In genomic region chr10:83562381-83562780, GRCh38 we compare ENCODE assay signal across 22 cellular contexts.
DNase-seq lines count a peak whose midpoint lies in the region; ATAC-seq and TF ChIP-seq lines count a peak whose summit lies in the region.
"Had no signal": no experiment of that assay in that cellular context is flagged by ENCODE, and none has a peak within 500 bp of the region (broad histone marks: within the 10 kb centered on the region; RNA-seq: fewer than 3 reads in every experiment).

No MANE protein-coding gene starts in this region.

- H3K4me3 ChIP-seq in NB4 (ENCODE audit: low read depth, low read length) (no peak overlapping the region), fibroblast of pulmonary artery (replicated peaks; ENCODE audit: low read depth, low read length) (no peak overlapping the region), retinal pigment epithelial cell (ENCODE audit: low read length) (no peak overlapping the region)
- no peak overlapping the region for H3K4me3 ChIP-seq in naive thymus-derived CD4-positive, alpha-beta T cell (ENCODE audit: low read length)
- H3K4me3 ChIP-seq: K562, Peyer's patch had no signal

- no peak overlapping the region for H3K27ac ChIP-seq in naive thymus-derived CD4-positive, alpha-beta T cell (ENCODE audit: low read depth, low read length)
- H3K27ac ChIP-seq: HL-60, Peyer's patch had no signal

- no peaks in the 10 kb centered on the region for H3K27me3 ChIP-seq in naive thymus-derived CD4-positive, alpha-beta T cell (ENCODE audit: control insufficient read depth in 2 of 2, insufficient read depth in 2 of 2, low read length in 2 of 2)
- H3K27me3 ChIP-seq: Peyer's patch had no signal

- no peak for TF ChIP-seq CTCF in NB4 (IDR thresholded peaks at IDR 0.05; ENCODE audit: low read depth, low read length)
- peak; percentile 13 for TF ChIP-seq CTCF in fibroblast of pulmonary artery (IDR thresholded peaks at IDR 0.05; ENCODE audit: low read length, missing control alignments)
- TF ChIP-seq CTCF in retinal pigment epithelial cell (conservative IDR thresholded peaks at IDR 0.05; ENCODE audit: low read depth, low read length): peak; percentile 20

- peak; percentile 1 for DNase-seq in DMS 273 (lab: John Stamatoyannopoulos, UW; ENCODE audit: unreplicated experiment)
- DNase-seq in DMS 273 treated with DMSO at 0.1 percent for 48 hours (lab: John Stamatoyannopoulos, UW): no peak
- DNase-seq in NB4 (ENCODE audit: low read depth): peak; percentile 4
- no peak for DNase-seq in fibroblast of pulmonary artery (ENCODE audit: low read depth)
- DNase-seq in retinal pigment epithelial cell (ENCODE audit: low read depth): no peak
- no peak for DNase-seq in AML-193 (lab: John Stamatoyannopoulos, UW)
- no peak for DNase-seq in naive thymus-derived CD4-positive, alpha-beta T cell
- DNase-seq: 8988T, C1 segment of cervical spinal cord, COR-L47, DMS79, NCI-H1048, NCI-H187, NCI-H446 treated with DMSO at 0.1 percent for 48 hours, NCI-H774, Peyer's patch, Right ventricle myocardium superior had no signal

- no peaks in the 10 kb centered on the region for H3K36me3 ChIP-seq in naive thymus-derived CD4-positive, alpha-beta T cell (ENCODE audit: control insufficient read depth in 2 of 3, insufficient read depth in 3 of 3, low read length in 3 of 3)
- H3K36me3 ChIP-seq: Peyer's patch had no signal

- intact Hi-C loops in naive thymus-derived CD4-positive, alpha-beta T cell (cut with micrococcal nuclease): no loop called here

- H3K4me3 Mint-ChIP-seq in naive thymus-derived CD4-positive, alpha-beta T cell: no peak overlapping the region

- H3K27ac Mint-ChIP-seq in naive thymus-derived CD4-positive, alpha-beta T cell: no peak overlapping the region

- peaks cover 0 to 1% (median 0%) of the 10 kb centered on the region in 7 donors for H3K4me1 Mint-ChIP-seq in naive thymus-derived CD4-positive, alpha-beta T cell

- no peaks in the 10 kb centered on the region for H3K9me3 ChIP-seq in naive thymus-derived CD4-positive, alpha-beta T cell (ENCODE audit: control insufficient read depth in 2 of 3, low read length in 3 of 3)
- H3K9me3 ChIP-seq: Peyer's patch had no signal

- H3K36me3 Mint-ChIP-seq in naive thymus-derived CD4-positive, alpha-beta T cell: no peaks in the 10 kb centered on the region

- CTCF ChIA-PET in naive thymus-derived CD4-positive, alpha-beta T cell (lab: Charles Lee): no interaction called here

- no peak for ATAC-seq in HG02870 (IDR thresholded peaks at IDR 0.05; ENCODE audit: unreplicated experiment)
- ATAC-seq in naive thymus-derived CD4-positive, alpha-beta T cell: no peak
- ATAC-seq: HCT116, K562, SK-N-SH treated with all-trans-retinoic acid at 6 μM for 48 hours had no signal

- no peaks in the 10 kb centered on the region for H3K4me1 ChIP-seq in naive thymus-derived CD4-positive, alpha-beta T cell (ENCODE audit: control insufficient read depth in 2 of 2, insufficient read depth in 2 of 2, low read length in 2 of 2)
- H3K4me1 ChIP-seq: Peyer's patch had no signal

- H3K27me3 Mint-ChIP-seq in naive thymus-derived CD4-positive, alpha-beta T cell: no peaks in the 10 kb centered on the region

- POLR2A ChIA-PET in naive thymus-derived CD4-positive, alpha-beta T cell (lab: Charles Lee): no interaction called here

- H3K9me3 Mint-ChIP-seq in naive thymus-derived CD4-positive, alpha-beta T cell: peaks cover 0 to 18% (median 6%) of the 10 kb centered on the region in 11 donors

- TF ChIP-seq POLR2A in NB4 (IDR thresholded peaks at IDR 0.05; ENCODE audit: extremely low read depth, insufficient read length): no peak

Comparison
In these comparisons a context has a peak if more than half of its experiments do, and no peak if none do; other contexts are left out.
1. DNase-seq: peak in DMS 273 (single experiment) and NB4 (single experiment); none in DMS 273 treated with DMSO at 0.1 percent for 48 hours (single experiment), fibroblast of pulmonary artery (single experiment), retinal pigment epithelial cell (single experiment), AML-193 (0 of 2) and naive thymus-derived CD4-positive, alpha-beta T cell (0 of 9).